Comparison of ENCODE assay signal across 8 cellular contexts in genomic region chr3:158105710-158106438, GRCh38. TPM values are rescaled to one million over a fixed set of nuclear protein-coding genes. Genes with fewer than 3 reads are reported as not detected.
DNase-seq lines count a peak whose midpoint lies in the region; ATAC-seq and TF ChIP-seq lines count a peak whose summit lies in the region.

TSS of gene SHOX2 (minus strand) at chr3:158106420. CDS start at chr3:158106024, 396 bp downstream.

- H3K36me3 ChIP-seq in parathyroid adenoma (ENCODE audit: control insufficient read depth, insufficient read depth, low read length): no peaks in the 10 kb centered on the region

- H3K27me3 ChIP-seq in parathyroid adenoma (ENCODE audit: control insufficient read depth, insufficient read depth, low read length): peaks cover 17% of the 10 kb centered on the region

- H3K9me3 ChIP-seq in parathyroid adenoma (ENCODE audit: control insufficient read depth, low read length): no peaks in the 10 kb centered on the region

- no peaks in the 10 kb centered on the region for H3K79me2 ChIP-seq in parathyroid adenoma

- H3K4me3 ChIP-seq in Jurkat, Clone E6-1 (ENCODE audit: low read length): peak within 1 kb of the TSS; percentile 58
- H3K4me3 ChIP-seq in WI38 (ENCODE audit: low read depth, low read length) (peak within 1 kb of the TSS; percentile 62), fibroblast of pulmonary artery (replicated peaks; ENCODE audit: low read depth, low read length) (peak within 1 kb of the TSS; percentile 62), parathyroid adenoma (ENCODE audit: low read depth, low read length) (no peak within 1 kb of the TSS)

- H3K4me2 ChIP-seq in parathyroid adenoma (ENCODE audit: low read length): peak within 1 kb of the TSS; percentile 13

- H3K27ac ChIP-seq in parathyroid adenoma: no peak within 1 kb of the TSS

- H3K9ac ChIP-seq in parathyroid adenoma: no peak within 1 kb of the TSS

- H3K4me1 ChIP-seq in parathyroid adenoma: no peaks in the 10 kb centered on the region

- ATAC-seq in GM19467 (IDR thresholded peaks at IDR 0.05; ENCODE audit: unreplicated experiment): no peak
- ATAC-seq in HG02678 (IDR thresholded peaks at IDR 0.05; ENCODE audit: unreplicated experiment): no peak

- no peak within 1 kb of the TSS for H2AFZ ChIP-seq in parathyroid adenoma

- DNase-seq in ELR (ENCODE audit: low read depth) (peak; percentile 75), fibroblast of pulmonary artery (ENCODE audit: low read depth) (peak; percentile 53), cortex of kidney (lab: John Stamatoyannopoulos, UW) (no peak)
- DNase-seq in Jurkat, Clone E6-1 (ENCODE audit: low read depth, low spot score): no peak

- TF ChIP-seq CTCF in WI38 (IDR thresholded peaks at IDR 0.05; ENCODE audit: low read depth, low read length): no peak
- no peak for TF ChIP-seq CTCF in fibroblast of pulmonary artery (IDR thresholded peaks at IDR 0.05; ENCODE audit: low read length, missing control alignments)
- TF ChIP-seq CTCF in parathyroid adenoma (IDR thresholded peaks at IDR 0.05): no peak

RNA-seq across cellular contexts. Expression of gene SHOX2, which starts in this region (rescaled TPM):
- polyA plus RNA-seq in Jurkat, Clone E6-1 (2012; ENCODE audit: insufficient read depth, insufficient read length): 2.4 TPM

Comparison
In these comparisons a context has a peak if more than half of its experiments do, and no peak if none do; other contexts are left out.
1. DNase-seq: peak in ELR (single experiment) and fibroblast of pulmonary artery (single experiment); none in Jurkat, Clone E6-1 (single experiment) and cortex of kidney (single experiment).